Comparison of ENCODE assay signal across 2 cellular contexts in genomic region chr3:9750556-9751411, GRCh38.
TF ChIP-seq lines count a peak whose summit lies in the region.

No MANE protein-coding gene starts in this region.

TF ChIP-seq in HCT116, 20 proteins besides CTCF, POLR2A, EP300 and RAD21 (continued from another document):
- no peak for TF ChIP-seq CBX3 (IDR thresholded peaks at IDR 0.05; ENCODE audit: low read depth)

TF ChIP-seq in SK-N-SH, 30 proteins besides CTCF, POLR2A, EP300 and RAD21 (continued from another document):
- TF ChIP-seq USF2 (IDR thresholded peaks at IDR 0.05; ENCODE audit: borderline replicate concordance, low read depth, low read length) (no peak), POLR2AphosphoS5 (IDR thresholded peaks at IDR 0.05; ENCODE audit: low read depth, low read length) (no peak), NRF1 (IDR thresholded peaks at IDR 0.05; ENCODE audit: low read depth, low read length) (no peak), USF1 (IDR thresholded peaks at IDR 0.05; ENCODE audit: borderline replicate concordance, low read depth) (no peak), REST (IDR thresholded peaks at IDR 0.05; ENCODE audit: low read depth, low read length) (no peak), NFIC (IDR thresholded peaks at IDR 0.05; ENCODE audit: borderline replicate concordance) (no peak), FOXJ3 (CRISPR knock-in tag; IDR thresholded peaks at IDR 0.05) (no peak), IRF3 (IDR thresholded peaks at IDR 0.05; ENCODE audit: low read depth, low read length) (no peak), ZBTB33 (IDR thresholded peaks at IDR 0.05; ENCODE audit: borderline replicate concordance, low read depth) (no peak), FOSL2 (IDR thresholded peaks at IDR 0.05; ENCODE audit: borderline replicate concordance, low read depth) (no peak), ELF1 (IDR thresholded peaks at IDR 0.05) (no peak), PBX3 (IDR thresholded peaks at IDR 0.05) (no peak), YY1 (IDR thresholded peaks at IDR 0.05; ENCODE audit: low read depth) (no peak), SIN3A (IDR thresholded peaks at IDR 0.05; ENCODE audit: borderline replicate concordance, low read depth, low read length) (no peak), JUND (IDR thresholded peaks at IDR 0.05) (no peak), TAF1 (IDR thresholded peaks at IDR 0.05; ENCODE audit: borderline replicate concordance, low read depth, low read length) (no peak), RXRA (IDR thresholded peaks at IDR 0.05; ENCODE audit: borderline replicate concordance, low read depth) (no peak)
